ENCODE assay signal across 18 cellular contexts in genomic region chr14:95730126-95730525, GRCh38. TPM values are rescaled to one million over a fixed set of nuclear protein-coding genes. Genes with fewer than 3 reads are reported as not detected.
DNase-seq lines count a peak whose midpoint lies in the region; ATAC-seq, FAIRE-seq and TF ChIP-seq lines count a peak whose summit lies in the region.
"Had no signal": no experiment of that assay in that cellular context is flagged by ENCODE, and none has a peak within 500 bp of the region (broad histone marks: within the 10 kb centered on the region; RNA-seq: fewer than 3 reads in every experiment).

No MANE protein-coding gene starts in this region.

- no peak for TF ChIP-seq CTCF in HepG2 (CRISPR knock-in tag; IDR thresholded peaks at IDR 0.05)
- TF ChIP-seq CTCF in right lobe of liver (IDR thresholded peaks at IDR 0.05), result no peak
- TF ChIP-seq CTCF in WERI-Rb-1 (IDR thresholded peaks at IDR 0.05; ENCODE audit: low read depth, low read length), result no peak
- TF ChIP-seq CTCF in osteocyte (IDR thresholded peaks at IDR 0.05), result no peak
- no peak for TF ChIP-seq CTCF in stomach (IDR thresholded peaks at IDR 0.05)

- ATAC-seq in HepG2 (no peak), right lobe of liver (no peak)
- ATAC-seq in activated CD4-positive, CD25-positive, alpha-beta regulatory T cell treated with anti-CD3 and anti-CD28 coated beads, Interleukin-2, amount 50 U/mL, for 24 hours, result no peak
- ATAC-seq: CD8-positive, alpha-beta T cell had no signal

- CTCF ChIA-PET in HepG2 (lab: Yijun Ruan, JAX; ENCODE audit: low intra/inter-chr PET ratio, low total read pairs), result no interaction called here

- DNase-seq in HepG2 (ENCODE audit: low spot score) (no peak), right lobe of liver (no peak), WERI-Rb-1 (no peak), osteocyte (ENCODE audit: extremely low spot score, unreplicated experiment) (peak; percentile 1), stomach (no peak)
- no peak for DNase-seq in stimulated activated CD4-positive, alpha-beta T cell treated with anti-CD3 and anti-CD28 coated beads, Interleukin-2, amount 100 ng/mL, for 24 hours
- DNase-seq: 8988T; Calu3; CD8-positive, alpha-beta T cell; DMS79 treated with DMSO at 0.1 percent for 48 hours; GF-D8; H9 had no signal

- no peak overlapping the region for H3K9ac ChIP-seq in HepG2 (ENCODE audit: insufficient read depth, low read depth, low read length)
- H3K9ac ChIP-seq: BLaER1 treated with 17β-estradiol and CSF1 and Interleukin-3, amounts not matched to agents 10 nM and 100 nM had no signal

- no peaks in the 10 kb centered on the region for H3K9me3 Mint-ChIP-seq in osteocyte (ENCODE audit: unreplicated experiment)
- H3K9me3 Mint-ChIP-seq: CD8-positive, alpha-beta T cell had no signal

- TF ChIP-seq POLR2A in HepG2 (IDR thresholded peaks at IDR 0.05; ENCODE audit: insufficient read depth in 1 of 2, low read depth in 2 of 2, low read length in 2 of 2), result no peak
- TF ChIP-seq POLR2A in right lobe of liver (IDR thresholded peaks at IDR 0.05), result no peak
- TF ChIP-seq POLR2A in stomach (IDR thresholded peaks at IDR 0.05), result no peak

- no peaks in the 10 kb centered on the region for H3K4me1 Mint-ChIP-seq in osteocyte (ENCODE audit: unreplicated experiment)

- H3K36me3 ChIP-seq in HepG2 (replicated peaks in 1 of 2; ENCODE audit: control insufficient read depth in 1 of 2, insufficient read depth in 2 of 2, low read length in 2 of 2) (no peaks in the 10 kb centered on the region), right lobe of liver (no peaks in the 10 kb centered on the region), WERI-Rb-1 (no peaks in the 10 kb centered on the region), stomach (no peaks in the 10 kb centered on the region)

- H3K4me1 ChIP-seq in HepG2 (ENCODE audit: insufficient read depth, low read length) (no peaks in the 10 kb centered on the region), right lobe of liver (no peaks in the 10 kb centered on the region), stomach (no peaks in the 10 kb centered on the region)

- TF ChIP-seq RAD21 in HepG2 (CRISPR knock-in tag; IDR thresholded peaks at IDR 0.05), result no peak

- no peak overlapping the region for H2AFZ ChIP-seq in HepG2 (ENCODE audit: low read length)

- H3K27ac Mint-ChIP-seq in osteocyte (ENCODE audit: unreplicated experiment), result no peak overlapping the region
- H3K27ac Mint-ChIP-seq: CD8-positive, alpha-beta T cell; H9 had no signal

- intact Hi-C loops in HepG2 (cut with micrococcal nuclease; ENCODE audit: unreplicated experiment) (no loop called here), right lobe of liver (cut with DNase I) (no loop called here), stomach (cut with DNase I; ENCODE audit: low total_unique reads) (no loop called here)

- in situ Hi-C loops in HepG2 (cut with HindIII; ENCODE audit: extremely low pct_ligation_motif_present, low pct_unique_long_range_greater_than_20kb), result no loop called here

- TF ChIP-seq EP300 in HepG2 (IDR thresholded peaks at IDR 0.05; ENCODE audit: low read depth in 2 of 2, low read length in 2 of 2) (no peak), HepG2 (CRISPR knock-in tag; IDR thresholded peaks at IDR 0.05; ENCODE audit: borderline replicate concordance) (no peak), stomach (IDR thresholded peaks at IDR 0.05) (no peak)

- no peak overlapping the region for H3K4me3 Mint-ChIP-seq in osteocyte (ENCODE audit: unreplicated experiment)
- H3K4me3 Mint-ChIP-seq: CD8-positive, alpha-beta T cell; H9 had no signal

- no peaks in the 10 kb centered on the region for H4K20me1 ChIP-seq in HepG2 (ENCODE audit: insufficient read depth, low read length)
- H4K20me1 ChIP-seq: BLaER1 treated with 17β-estradiol and CSF1 and Interleukin-3, amounts not matched to agents 10 nM and 100 nM had no signal

- peaks cover 0 to 6% of the 10 kb centered on the region in 2 experiments; a peak in 3 of 5 replicates for H3K27me3 ChIP-seq in HepG2 (ENCODE audit: control insufficient read depth in 1 of 2, insufficient read depth in 2 of 2, low read length in 2 of 2)
- no peaks in the 10 kb centered on the region for H3K27me3 ChIP-seq in right lobe of liver
- H3K27me3 ChIP-seq in WERI-Rb-1 (ENCODE audit: insufficient read depth, low read depth, severe bottlenecking), result no peaks in the 10 kb centered on the region
- H3K27me3 ChIP-seq in stomach, result peaks cover 0 to 29% (median 0%) of the 10 kb centered on the region in 3 donors
- H3K27me3 ChIP-seq: BLaER1 treated with 17β-estradiol and CSF1 and Interleukin-3, amounts not matched to agents 10 nM and 100 nM had no signal

- POLR2A ChIA-PET in HepG2 (lab: Yijun Ruan, JAX), result no interaction called here

- no peak for FAIRE-seq in HepG2 (lab: Jason Lieb, UNC)
- FAIRE-seq: H1, HTR-8/SVneo had no signal

- no peaks in the 10 kb centered on the region for H3K79me2 ChIP-seq in HepG2 (ENCODE audit: insufficient read depth, low read length)

- H3K9me3 ChIP-seq in HepG2 (ENCODE audit: low read length) (no peaks in the 10 kb centered on the region), right lobe of liver (no peaks in the 10 kb centered on the region), WERI-Rb-1 (ENCODE audit: severe bottlenecking) (no peaks in the 10 kb centered on the region), stomach (no peaks in the 10 kb centered on the region)
- H3K9me3 ChIP-seq: BLaER1 treated with 17β-estradiol and CSF1 and Interleukin-3, amounts not matched to agents 10 nM and 100 nM had no signal

- WGBS in HepG2 (ENCODE audit: low lambda C conversion rate), result 38% methylated on average over 5 of the region's 5 CpGs
- 59% methylated on average over 5 of the region's 5 CpGs for WGBS in right lobe of liver (ENCODE audit: insufficient coverage, low coverage, low lambda C conversion rate, missing lambda C conversion rate)
- WGBS in stomach, 5 donors, result 81 to 92% (median 88%) methylated on average over 5 of the region's 5 CpGs

- no peak overlapping the region for H3K4me3 ChIP-seq in HepG2 (replicated peaks in 1 of 3; ENCODE audit: insufficient read depth in 1 of 3, low read depth in 2 of 3, low read length in 3 of 3)
- no peak overlapping the region for H3K4me3 ChIP-seq in right lobe of liver
- H3K4me3 ChIP-seq in WERI-Rb-1 (ENCODE audit: low read depth, low read length), result no peak overlapping the region
- no peak overlapping the region for H3K4me3 ChIP-seq in stomach
- H3K4me3 ChIP-seq: BLaER1 treated with 17β-estradiol and CSF1 and Interleukin-3, amounts not matched to agents 10 nM and 100 nM had no signal

- no peak overlapping the region for H3K27ac ChIP-seq in HepG2 (ENCODE audit: extremely low read length, insufficient read depth, low read length)
- H3K27ac ChIP-seq in right lobe of liver, result no peak overlapping the region
- H3K27ac ChIP-seq in WERI-Rb-1, result peak overlapping the region; percentile 3; the same call in 1 of the 2 replicates
- no peak overlapping the region for H3K27ac ChIP-seq in stomach
- H3K27ac ChIP-seq: BLaER1 treated with 17β-estradiol and CSF1 and Interleukin-3, amounts not matched to agents 10 nM and 100 nM had no signal

- H3K4me2 ChIP-seq in HepG2 (ENCODE audit: low read depth, low read length), result no peak overlapping the region

- H3K27me3 Mint-ChIP-seq in osteocyte (ENCODE audit: unreplicated experiment), result peaks cover 34% of the 10 kb centered on the region

- no TSS peak for BruUV-seq in HepG2 (replicated peaks; lab: Mats Ljungman, UMichigan)

- no peaks in the 10 kb centered on the region for H3K36me3 Mint-ChIP-seq in osteocyte (ENCODE audit: unreplicated experiment)
- H3K36me3 Mint-ChIP-seq: CD8-positive, alpha-beta T cell had no signal

RNA-seq across cellular contexts. Expression of gene TCL1A, which starts 16.2 kb away (rescaled TPM):
- total RNA-seq in HepG2 (2016; rRNA removed; fragmentation: Illumina TruSeq; extraction: Trizol), result not detected in 2 replicates
- total RNA-seq in HepG2 (2016; cell fraction: cytosol; rRNA removed; fragmentation: Illumina TruSeq; extraction: Trizol; ENCODE audit: low read depth), result not detected in 2 replicates
- total RNA-seq in HepG2 (2016; cell fraction: insoluble cytoplasmic fraction; rRNA removed; fragmentation: Illumina TruSeq; extraction: Trizol), result not detected in 2 replicates
- not detected in 2 replicates for total RNA-seq in HepG2 (2016; cell fraction: membrane; rRNA removed; fragmentation: Illumina TruSeq; extraction: Trizol)
- total RNA-seq in HepG2 (2016; cell fraction: nucleus; rRNA removed; fragmentation: Illumina TruSeq; extraction: Trizol), result not detected in 2 replicates
- not detected in 2 replicates for polyA plus RNA-seq in HepG2 (2011; rRNA removed)
- not detected in 2 replicates for polyA plus RNA-seq in HepG2 (2011; cell fraction: cytosol; rRNA removed)
- not detected in 2 replicates for polyA plus RNA-seq in HepG2 (2011; cell fraction: nucleus; rRNA removed)
- not detected in 2 replicates for polyA plus RNA-seq in HepG2 (2012)
- polyA plus RNA-seq in HepG2 (2016; cell fraction: cytosol; fragmentation: Illumina TruSeq; extraction: Trizol; ENCODE audit: low read depth), result not detected in 2 replicates
- polyA plus RNA-seq in HepG2 (2016; cell fraction: insoluble cytoplasmic fraction; fragmentation: Illumina TruSeq; extraction: Trizol; ENCODE audit: low read depth), result not detected in 2 replicates
- polyA plus RNA-seq in HepG2 (2016; cell fraction: membrane; fragmentation: Illumina TruSeq; extraction: Trizol; ENCODE audit: low read depth), result not detected in 2 replicates
- not detected in 2 replicates for polyA plus RNA-seq in HepG2 (2016; cell fraction: nucleus; fragmentation: Illumina TruSeq; extraction: Trizol; ENCODE audit: insufficient read depth, low read depth)
- not detected in 2 replicates for polyA minus RNA-seq in HepG2 (2011; rRNA and poly(A)+ RNA removed; ENCODE audit: low replicate concordance)
- polyA minus RNA-seq in HepG2 (2011; cell fraction: cytosol; rRNA and poly(A)+ RNA removed), result not detected in 2 replicates
- polyA minus RNA-seq in HepG2 (2011; cell fraction: nucleus; rRNA and poly(A)+ RNA removed), result not detected in 2 replicates
- total RNA-seq in right lobe of liver, result under 1 TPM in 1 of 6 experiments, not detected in 5; 0.15 TPM
- total RNA-seq in osteocyte, result not detected in 2 replicates
- total RNA-seq in stomach, result 1 to 10 TPM in 1 of 5 donors, not detected in 4; 3.9 TPM
- polyA plus RNA-seq in stomach, result 1 to 10 TPM in 1 of 3 donors, not detected in 2; 6.5 TPM
- total RNA-seq: A673, Calu3, H9 had no signal
- polyA plus RNA-seq: AG04450 had no signal

RNA-seq across cellular contexts. Expression of gene TCL1B, which starts 43.9 kb away (rescaled TPM):
- total RNA-seq in HepG2 (2016; rRNA removed; fragmentation: Illumina TruSeq; extraction: Trizol) (not detected in 2 replicates), right lobe of liver (not detected), osteocyte (not detected in 2 replicates), stomach (under 1 TPM in 1 of 5 donors, not detected in 4; 0.37 TPM)
- total RNA-seq in HepG2 (2016; cell fraction: cytosol; rRNA removed; fragmentation: Illumina TruSeq; extraction: Trizol; ENCODE audit: low read depth), result not detected in 2 replicates
- total RNA-seq in HepG2 (2016; cell fraction: insoluble cytoplasmic fraction; rRNA removed; fragmentation: Illumina TruSeq; extraction: Trizol), result not detected in 2 replicates
- total RNA-seq in HepG2 (2016; cell fraction: membrane; rRNA removed; fragmentation: Illumina TruSeq; extraction: Trizol), result not detected in 2 replicates
- not detected in 2 replicates for total RNA-seq in HepG2 (2016; cell fraction: nucleus; rRNA removed; fragmentation: Illumina TruSeq; extraction: Trizol)
- polyA plus RNA-seq in HepG2 (2011; rRNA removed) (not detected in 2 replicates), stomach (not detected)
- not detected in 2 replicates for polyA plus RNA-seq in HepG2 (2011; cell fraction: cytosol; rRNA removed)
- not detected in 2 replicates for polyA plus RNA-seq in HepG2 (2011; cell fraction: nucleus; rRNA removed)
- polyA plus RNA-seq in HepG2 (2012), result not detected in 2 replicates
- polyA plus RNA-seq in HepG2 (2016; cell fraction: cytosol; fragmentation: Illumina TruSeq; extraction: Trizol; ENCODE audit: low read depth), result not detected in 2 replicates
- not detected in 2 replicates for polyA plus RNA-seq in HepG2 (2016; cell fraction: insoluble cytoplasmic fraction; fragmentation: Illumina TruSeq; extraction: Trizol; ENCODE audit: low read depth)
- polyA plus RNA-seq in HepG2 (2016; cell fraction: membrane; fragmentation: Illumina TruSeq; extraction: Trizol; ENCODE audit: low read depth), result not detected in 2 replicates
- not detected in 2 replicates for polyA plus RNA-seq in HepG2 (2016; cell fraction: nucleus; fragmentation: Illumina TruSeq; extraction: Trizol; ENCODE audit: insufficient read depth, low read depth)
- polyA minus RNA-seq in HepG2 (2011; rRNA and poly(A)+ RNA removed; ENCODE audit: low replicate concordance), result not detected in 2 replicates
- not detected in 2 replicates for polyA minus RNA-seq in HepG2 (2011; cell fraction: cytosol; rRNA and poly(A)+ RNA removed)
- polyA minus RNA-seq in HepG2 (2011; cell fraction: nucleus; rRNA and poly(A)+ RNA removed), result not detected in 2 replicates
- total RNA-seq: Calu3; CD8-positive, alpha-beta T cell had no signal
- polyA plus RNA-seq: AG04450 had no signal
